Comparison of ENCODE assay signal across 17 cellular contexts in genomic region chr1:156369685-156370286, GRCh38. TPM values are rescaled to one million over a fixed set of nuclear protein-coding genes. Genes with fewer than 3 reads are reported as not detected.
DNase-seq lines count a peak whose midpoint lies in the region; ATAC-seq, FAIRE-seq and TF ChIP-seq lines count a peak whose summit lies in the region.
"Not testable (repeated sequence)": the region's sequence is repeated elsewhere in the genome, so short reads cannot be mapped to it uniquely, and the experiment has no call there.
"Had no signal": no experiment of that assay in that cellular context is flagged by ENCODE, and none has a peak within 500 bp of the region (broad histone marks: within the 10 kb centered on the region; RNA-seq: fewer than 3 reads in every experiment).

No MANE protein-coding gene starts in this region.

- 90% methylated on average over 10 of the region's 10 CpGs for WGBS in A549 (ENCODE audit: missing lambda C conversion rate)
- WGBS in endodermal cell (ENCODE audit: insufficient coverage in 1 of 2, insufficient read length in 1 of 2), 2 experiments = 91 to 92% methylated on average over 5 to 10 of the region's 10 CpGs
- no CpG with 5 or more reads among the region's 10 CpGs for WGBS in iPS DF 6.9 (ENCODE audit: insufficient coverage, insufficient read length)

- not testable (repeated sequence) for FAIRE-seq in A549 (lab: Jason Lieb, UNC)

- TF ChIP-seq CTCF in A549 (IDR thresholded peaks at IDR 0.05); PC-3 (conservative IDR thresholded peaks at IDR 0.05; ENCODE audit: low read depth, low read length); endodermal cell (conservative IDR thresholded peaks at IDR 0.05); parathyroid adenoma (IDR thresholded peaks at IDR 0.05): not testable (repeated sequence)

- H3K9me3 ChIP-seq in A549; PC-3 (ENCODE audit: low read length); endodermal cell (ENCODE audit: control insufficient read depth, low read length); iPS DF 6.9 (ENCODE audit: control insufficient read depth, insufficient read depth, low read length); parathyroid adenoma (ENCODE audit: control insufficient read depth, low read length): not testable (repeated sequence)

- H3K27me3 Mint-ChIP-seq in activated T-cell treated with anti-CD3 and anti-CD28 coated beads, Interleukin-2, amount 50 U/mL, for 72 hours (ENCODE audit: low read depth) = peaks cover 54% of the 10 kb centered on the region
- H3K27me3 Mint-ChIP-seq in endodermal cell (ENCODE audit: insufficient read depth) (peaks cover 26% of the 10 kb centered on the region), memory B cell (peaks cover 22% of the 10 kb centered on the region)

- H3K9me3 Mint-ChIP-seq in activated T-cell treated with anti-CD3 and anti-CD28 coated beads, Interleukin-2, amount 50 U/mL, for 72 hours; endodermal cell; memory B cell: not testable (repeated sequence)

- H3K4me3 ChIP-seq in A549 = not testable (repeated sequence)
- peak overlapping the region; percentile 53 for H3K4me3 ChIP-seq in H7 (ENCODE audit: insufficient read depth, low read depth, low read length)
- peak overlapping the region; percentile 80 for H3K4me3 ChIP-seq in PC-3 (ENCODE audit: low read length)
- peak overlapping the region; percentile 67 for H3K4me3 ChIP-seq in endodermal cell (ENCODE audit: low read length)
- peak overlapping the region; percentile 45; the same call in 1 of the 2 replicates for H3K4me3 ChIP-seq in iPS DF 6.9 (ENCODE audit: low read length)
- peak overlapping the region; percentile 61 for H3K4me3 ChIP-seq in parathyroid adenoma (ENCODE audit: low read depth, low read length)

- peak overlapping the region; percentile 74; the same call in 2 of the 3 replicates for H3K4me2 ChIP-seq in A549
- H3K4me2 ChIP-seq in PC-3 (ENCODE audit: low read length) = peak overlapping the region; percentile 99
- H3K4me2 ChIP-seq in parathyroid adenoma (ENCODE audit: low read length) = peak overlapping the region; percentile 81

- H3K9me2 ChIP-seq in PC-3 (replicated peaks; ENCODE audit: low read length) = not testable (repeated sequence)

- not testable (repeated sequence) for H3K27ac Mint-ChIP-seq in activated T-cell treated with anti-CD3 and anti-CD28 coated beads, Interleukin-2, amount 50 U/mL, for 72 hours; memory B cell
- H3K27ac Mint-ChIP-seq in endodermal cell = peak overlapping the region; percentile 80

- TF ChIP-seq EP300 in A549 (IDR thresholded peaks at IDR 0.05) = not testable (repeated sequence)

- not testable (repeated sequence) for H3K79me2 ChIP-seq in PC-3 (ENCODE audit: low read length); parathyroid adenoma

- not testable (repeated sequence) for H3K36me3 ChIP-seq in H7 (replicated peaks; ENCODE audit: control insufficient read depth, insufficient read depth, low read length); PC-3 (ENCODE audit: low read depth, low read length); endodermal cell (ENCODE audit: control insufficient read depth, insufficient read depth, low read length); iPS DF 6.9 (ENCODE audit: control insufficient read depth, insufficient read depth, low read length); parathyroid adenoma (ENCODE audit: control insufficient read depth, insufficient read depth, low read length)

- peaks cover 10% of the 10 kb centered on the region for H3K27me3 ChIP-seq in H7 (ENCODE audit: control insufficient read depth, insufficient read depth, low read length)
- not testable (repeated sequence) for H3K27me3 ChIP-seq in PC-3 (ENCODE audit: low read length); iPS DF 6.9 (ENCODE audit: control insufficient read depth, insufficient read depth, low read length); parathyroid adenoma (ENCODE audit: control insufficient read depth, insufficient read depth, low read length)
- peaks cover 30% of the 10 kb centered on the region for H3K27me3 ChIP-seq in endodermal cell (ENCODE audit: control insufficient read depth, insufficient read depth, low read length, poor library complexity, severe bottlenecking)

- H3K4me3 Mint-ChIP-seq in activated T-cell treated with anti-CD3 and anti-CD28 coated beads, Interleukin-2, amount 50 U/mL, for 72 hours = peak overlapping the region; percentile 61 to 69
- H3K4me3 Mint-ChIP-seq in endodermal cell = peak overlapping the region; percentile 67
- H3K4me3 Mint-ChIP-seq in memory B cell = peak overlapping the region; percentile 74

- ATAC-seq in A549; activated T-cell treated with anti-CD3 and anti-CD28 coated beads, Interleukin-2, amount 50 U/mL, for 72 hours (replicated peaks in 1 of 2); memory B cell (ENCODE audit: low read depth): not testable (repeated sequence)
- ATAC-seq in PC-3 = peak; percentile 7

- CTCF ChIA-PET in A549 (lab: Yijun Ruan, JAX) = interaction anchor here (2.0 to 31.5 kb wide), 4 partner anchors 11 to 78 kb away, joined by 9 to 543 read pairs (median 214); no protein-coding TSS in a partner anchor
- CTCF ChIA-PET in PC-3 (lab: Charles Lee) = not testable (repeated sequence)

- H3K27ac ChIP-seq in A549; PC-3 (ENCODE audit: low read length); endodermal cell (ENCODE audit: low read depth, low read length); iPS DF 6.9 (ENCODE audit: low read length); parathyroid adenoma: not testable (repeated sequence)

- not testable (repeated sequence) for TF ChIP-seq RAD21 in A549 (conservative IDR thresholded peaks at IDR 0.05 in 1 of 2, IDR thresholded peaks at IDR 0.05 in 1 of 2)

- H3F3A ChIP-seq in PC-3 (ENCODE audit: low read length, unreplicated experiment) = not testable (repeated sequence)

- peak overlapping the region; percentile 98 for H2AFZ ChIP-seq in PC-3 (ENCODE audit: low read length)
- H2AFZ ChIP-seq in parathyroid adenoma = not testable (repeated sequence)

- H4K20me1 ChIP-seq in PC-3 (ENCODE audit: low read length) = not testable (repeated sequence)

- peak overlapping the region; percentile 53; the same call in 1 of the 2 replicates for H3K9ac ChIP-seq in PC-3 (ENCODE audit: low read length)
- H3K9ac ChIP-seq in endodermal cell (ENCODE audit: extremely low read depth, low read length, poor library complexity, severe bottlenecking); parathyroid adenoma: not testable (repeated sequence)

- H3K4me1 Mint-ChIP-seq in activated T-cell treated with anti-CD3 and anti-CD28 coated beads, Interleukin-2, amount 50 U/mL, for 72 hours (ENCODE audit: low read depth); memory B cell: not testable (repeated sequence)
- H3K4me1 Mint-ChIP-seq in endodermal cell = peaks cover 16% of the 10 kb centered on the region

- POLR2A ChIA-PET in A549 (lab: Yijun Ruan, JAX); PC-3 (lab: Charles Lee; ENCODE audit: unreplicated experiment): not testable (repeated sequence)

- DNase-seq in A549 (ENCODE audit: low read depth in 1 of 2, low spot score in 1 of 2); PC-3; activated T-cell treated with anti-CD3 and anti-CD28 coated beads, Interleukin-2, amount 50 U/mL, for 72 hours; endodermal cell; iPS DF 6.9 (ENCODE audit: low read depth, low spot score); memory B cell (ENCODE audit: low spot score in 2 of 2): not testable (repeated sequence)
- DNase-seq in H7 = peak; percentile 32

- BruUV-seq in PC-3 (replicated peaks; lab: Mats Ljungman, UMichigan) = not testable (repeated sequence)

- not testable (repeated sequence) for H3K36me3 Mint-ChIP-seq in activated T-cell treated with anti-CD3 and anti-CD28 coated beads, Interleukin-2, amount 50 U/mL, for 72 hours (ENCODE audit: insufficient read depth in 2 of 2); endodermal cell (ENCODE audit: low read depth); memory B cell

- TF ChIP-seq POLR2A in A549 (IDR thresholded peaks at IDR 0.05; ENCODE audit: low read length) = not testable (repeated sequence)

- H3K4me1 ChIP-seq in A549 = peaks cover 28% of the 10 kb centered on the region
- not testable (repeated sequence) for H3K4me1 ChIP-seq in PC-3 (ENCODE audit: insufficient read depth, low read length); endodermal cell (ENCODE audit: control insufficient read depth, insufficient read depth, low read length); iPS DF 6.9 (ENCODE audit: control insufficient read depth, insufficient read depth, low read length); parathyroid adenoma

- intact Hi-C loops in PC-3 (cut with micrococcal nuclease) = not testable (repeated sequence)

RNA-seq across cellular contexts. Expression of gene RHBG, which starts 0.8 kb away (rescaled TPM):
- polyA plus RNA-seq in A549 (2011; rRNA removed) (0.04 and 0.06 TPM in 2 replicates), A549 (2017; fragmentation: RNase III; extraction: RNeasy Plus Mini Kit Qiagen cat#74134 plus additional on column Dnase treatment) (0.08 TPM in 1 of 3 replicates, not detected in the others)
- 0.04 and 0.09 TPM in 2 replicates for polyA plus RNA-seq in A549 (2012; cell fraction: cytosol; rRNA removed)
- polyA plus RNA-seq in A549 (2012; cell fraction: nucleus; rRNA removed) = 0.51 and 0.64 TPM in 2 replicates
- polyA minus RNA-seq in A549 (2011; rRNA and poly(A)+ RNA removed) = 0.19 TPM in 1 of 2 replicates, not detected in the other
- total RNA-seq in H7 (2014; rRNA removed; shearing (Covaris generic)) = 0.69 and 1.3 TPM in 2 replicates
- total RNA-seq in PC-3 (2014; rRNA removed) (0.26 TPM in 1 of 2 replicates, not detected in the other), endodermal cell (1 to 10 TPM; 3.9 to 4.0 TPM)
- total RNA-seq in activated T-cell treated with anti-CD3 and anti-CD28 coated beads, Interleukin-2, amount 50 U/mL, for 72 hours = not detected
- 0.50 TPM for polyA plus RNA-seq in endodermal cell (2013, experiment 1 of 2)
- polyA plus RNA-seq in endodermal cell (2013, experiment 2 of 2) = 0.33 TPM
- total RNA-seq: activated naive CD4-positive, alpha-beta T cell treated with anti-CD3 and anti-CD28 coated beads, Interleukin-2, amount 50 U/mL, for 72 hours; activated T-helper 2 cell treated with anti-CD3 and anti-CD28 coated beads, Interferon-gamma antibody, Interleukin-2, Interleukin-4, amounts not matched to agents 10 μg/mL and 5 μg/mL and 100 μg/mL, durations not matched to agents 14 hours and 24 hours and 36 hours; aorta; dermis microvascular lymphatic vessel endothelial cell; frontal cortex; K562; mesenteric fat pad; natural killer cell treated with Interleukin-12 subunit alpha and Interleukin-12 subunit beta and Interleukin-15 and Interleukin-18, amount 100 ng/mL, for 72 hours; posterior vena cava had no signal
- polyA plus RNA-seq: aorta, K562 had no signal

RNA-seq across cellular contexts. Expression of gene TSACC, which starts 31.5 kb away (rescaled TPM):
- polyA plus RNA-seq in A549 (2011; rRNA removed) = 3.9 and 4.7 TPM in 2 replicates
- 4.8 and 5.3 TPM in 2 replicates for polyA plus RNA-seq in A549 (2012; cell fraction: cytosol; rRNA removed)
- 1.3 TPM in 2 replicates for polyA plus RNA-seq in A549 (2012; cell fraction: nucleus; rRNA removed)
- 2.6 to 3.2 TPM (median 3.0 TPM) in 3 replicates for polyA plus RNA-seq in A549 (2017; fragmentation: RNase III; extraction: RNeasy Plus Mini Kit Qiagen cat#74134 plus additional on column Dnase treatment)
- polyA minus RNA-seq in A549 (2011; rRNA and poly(A)+ RNA removed) = 0.83 and 1.1 TPM in 2 replicates
- total RNA-seq in H7 (2014; rRNA removed; shearing (Covaris generic)) = 2.2 and 3.5 TPM in 2 replicates
- total RNA-seq in PC-3 (2014; rRNA removed) = 0.51 and 1.3 TPM in 2 replicates
- under 1 TPM in 1 of 2 donors, not detected in 1; 0.94 TPM for total RNA-seq in activated T-cell treated with anti-CD3 and anti-CD28 coated beads, Interleukin-2, amount 50 U/mL, for 72 hours
- 1 to 10 TPM in 1 of 2 donors, under 1 TPM in 1; 0.62 to 1.6 TPM for total RNA-seq in endodermal cell
- polyA plus RNA-seq in endodermal cell (2013, experiment 1 of 2) = not detected
- 1.2 TPM for polyA plus RNA-seq in endodermal cell (2013, experiment 2 of 2)
- total RNA-seq: aorta; dermis microvascular lymphatic vessel endothelial cell; frontal cortex; natural killer cell treated with Interleukin-12 subunit alpha and Interleukin-12 subunit beta and Interleukin-15 and Interleukin-18, amount 100 ng/mL, for 72 hours; posterior vena cava had no signal
- polyA plus RNA-seq: aorta had no signal

RNA-seq across cellular contexts. Expression of gene CCT3, which starts 31.7 kb away (rescaled TPM):
- polyA plus RNA-seq in A549 (2011; rRNA removed) = 528 and 530 TPM in 2 replicates
- polyA plus RNA-seq in A549 (2012; cell fraction: cytosol; rRNA removed) = 604 and 615 TPM in 2 replicates
- polyA plus RNA-seq in A549 (2012; cell fraction: nucleus; rRNA removed) = 460 and 483 TPM in 2 replicates
- polyA plus RNA-seq in A549 (2017; fragmentation: RNase III; extraction: RNeasy Plus Mini Kit Qiagen cat#74134 plus additional on column Dnase treatment) = 804 to 909 TPM (median 824 TPM) in 3 replicates
- 437 and 471 TPM in 2 replicates for polyA minus RNA-seq in A549 (2011; rRNA and poly(A)+ RNA removed)
- total RNA-seq in H7 (2014; rRNA removed; shearing (Covaris generic)) = 826 and 946 TPM in 2 replicates
- total RNA-seq in PC-3 (2014; rRNA removed) = 666 and 692 TPM in 2 replicates
- 100 to 1,000 TPM; 183 to 221 TPM for total RNA-seq in activated T-cell treated with anti-CD3 and anti-CD28 coated beads, Interleukin-2, amount 50 U/mL, for 72 hours
- total RNA-seq in endodermal cell = 100 to 1,000 TPM; 323 to 351 TPM
- 255 TPM for polyA plus RNA-seq in endodermal cell (2013, experiment 1 of 2)
- polyA plus RNA-seq in endodermal cell (2013, experiment 2 of 2) = 247 TPM
